In genomic region chr5:36090033-36090432, GRCh38 we compare ENCODE assay signal across 8 cellular contexts.
DNase-seq lines count a peak whose midpoint lies in the region; ATAC-seq and TF ChIP-seq lines count a peak whose summit lies in the region.

No MANE protein-coding gene starts in this region.

- POLR2A ChIA-PET in AG04449 (lab: Yijun Ruan, JAX), result no interaction called here

- DNase-seq in AG04449 (ENCODE audit: low read depth, low spot score) (no peak), NCI-H82 (lab: John Stamatoyannopoulos, UW) (peak; percentile 86), fibroblast of gingiva (ENCODE audit: low read depth) (peak; percentile 13), NCI-H774 (lab: John Stamatoyannopoulos, UW) (no peak), medulla oblongata (ENCODE audit: extremely low spot score) (no peak)
- DNase-seq in stimulated activated CD4-positive, alpha-beta T cell treated with anti-CD3 and anti-CD28 coated beads, Interleukin-4, amount 100 ng/mL, for 4 hours, result no peak

- ATAC-seq in GM18498 (IDR thresholded peaks at IDR 0.05; ENCODE audit: unreplicated experiment) (peak; percentile 86), HG02973 (IDR thresholded peaks at IDR 0.05; ENCODE audit: unreplicated experiment) (peak; percentile 87)

- no peak overlapping the region for H3K4me3 ChIP-seq in AG04449 (ENCODE audit: low read depth, low read length)

- peak; percentile 49 for TF ChIP-seq CTCF in AG04449 (IDR thresholded peaks at IDR 0.05; ENCODE audit: insufficient read depth, low read length, missing control alignments)

- CTCF ChIA-PET in AG04449 (lab: Yijun Ruan, JAX), result interaction anchor here (0.9 to 4.3 kb wide), 3 partner anchors 10 to 88 kb away, joined by 3 to 33 read pairs (median 3); no protein-coding TSS in a partner anchor

Comparison
In these comparisons a context has a peak if more than half of its experiments do, and no peak if none do; other contexts are left out.
1. DNase-seq: peak in NCI-H82 (single experiment) and fibroblast of gingiva (single experiment); none in AG04449 (single experiment), NCI-H774 (single experiment), stimulated activated CD4-positive, alpha-beta T cell treated with anti-CD3 and anti-CD28 coated beads, Interleukin-4, amount 100 ng/mL, for 4 hours (0 of 2) and medulla oblongata (single experiment).